1 cellular context compared by ENCODE assay signal in the genomic region with DNA sequence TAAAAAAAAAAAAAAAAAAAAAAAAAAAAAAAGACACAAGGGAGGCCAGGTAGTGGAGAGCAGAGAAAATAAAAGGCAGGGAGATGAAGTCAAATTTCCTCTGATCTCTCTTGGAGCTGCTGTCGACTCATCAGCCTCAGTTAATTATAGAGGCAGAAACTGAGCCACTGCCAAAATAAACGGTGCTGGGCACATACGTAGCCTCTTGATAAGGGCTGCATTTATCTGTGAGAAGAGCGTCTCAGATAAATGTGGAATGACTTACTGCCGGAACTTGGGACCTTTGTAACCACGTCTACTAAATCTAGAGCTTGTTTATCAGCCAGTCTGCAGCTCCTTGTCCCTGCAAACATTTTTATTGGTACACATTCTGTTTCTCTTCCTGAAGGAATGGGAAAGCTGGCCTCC.
TF ChIP-seq lines count a peak whose summit lies in the region.

No MANE protein-coding gene starts in this region.

TF ChIP-seq in K562, 482 proteins besides CTCF, POLR2A, EP300 and RAD21 (continued from another document and continues in another):
- TF ChIP-seq ZBTB7A (IDR thresholded peaks at IDR 0.05; ENCODE audit: borderline replicate concordance, control insufficient read depth, low read depth, low read length) (no peak), ESRRA (IDR thresholded peaks at IDR 0.05; ENCODE audit: borderline replicate concordance, low read depth) (peak; percentile 25; the same call in 1 of the 2 replicates), ZNF253 (CRISPR knock-in tag; conservative IDR thresholded peaks at IDR 0.05) (no peak), ZZZ3 (IDR thresholded peaks at IDR 0.05) (no peak), ZNF445 (CRISPR knock-in tag; IDR thresholded peaks at IDR 0.05; ENCODE audit: low read depth) (0 out of 2 replicates have a peak, but pooled peaks have one; percentile 5), KHSRP (IDR thresholded peaks at IDR 0.05) (no peak), POLR2B (IDR thresholded peaks at IDR 0.05; ENCODE audit: low read depth, partially characterized antibody) (no peak), TEAD4 (IDR thresholded peaks at IDR 0.05; ENCODE audit: low read length) (peak; percentile 97), TEAD4 (CRISPR knock-in tag; IDR thresholded peaks at IDR 0.05; ENCODE audit: borderline replicate concordance) (no peak), PML (IDR thresholded peaks at IDR 0.05; ENCODE audit: low read length) (peak; percentile 88), PHF20 (IDR thresholded peaks at IDR 0.05; ENCODE audit: partially characterized antibody) (no peak), SAFB2 (IDR thresholded peaks at IDR 0.05; ENCODE audit: borderline replicate concordance, low read depth, low read length, severe bottlenecking) (no peak), SAFB (IDR thresholded peaks at IDR 0.05; ENCODE audit: borderline replicate concordance, low read depth, low read length) (no peak), ZNF740 (CRISPR knock-in tag; IDR thresholded peaks at IDR 0.05) (no peak), ZNF740 (tag; IDR thresholded peaks at IDR 0.05) (no peak), SMAD4 (CRISPR knock-in tag; conservative IDR thresholded peaks at IDR 0.05) (peak; percentile 94), SNRNP70 (optimal IDR thresholded peaks at IDR 0.05; ENCODE audit: low read depth, low read length) (no peak), RBM15 (IDR thresholded peaks at IDR 0.05; ENCODE audit: insufficient read depth, low read length) (no peak), HDAC8 (tag; IDR thresholded peaks at IDR 0.05) (no peak), TSC22D4 (tag; IDR thresholded peaks at IDR 0.05) (no peak), HDAC6 (IDR thresholded peaks at IDR 0.05; ENCODE audit: low read depth, low read length) (no peak), FOXP1 (CRISPR knock-in tag; IDR thresholded peaks at IDR 0.05) (no peak), ZBTB1 (CRISPR knock-in tag; IDR thresholded peaks at IDR 0.05; ENCODE audit: borderline replicate concordance, low read depth) (no peak), TAF9B (IDR thresholded peaks at IDR 0.05; ENCODE audit: partially characterized antibody) (peak; percentile 37), CHD2 (IDR thresholded peaks at IDR 0.05; ENCODE audit: low read depth, low read length) (no peak), JUN (IDR thresholded peaks at IDR 0.05; ENCODE audit: borderline replicate concordance, low read depth, low read length) (no peak), JUN (CRISPR knock-in tag; IDR thresholded peaks at IDR 0.05; ENCODE audit: borderline replicate concordance) (no peak), YBX1 (IDR thresholded peaks at IDR 0.05) (no peak), TBL1XR1 (IDR thresholded peaks at IDR 0.05; ENCODE audit: low read length in 2 of 2) (peak; percentile 82 to 99; a peak in 3 of 4 replicates), CHD7 (IDR thresholded peaks at IDR 0.05; ENCODE audit: low read depth, low read length) (no peak), ATF7 (IDR thresholded peaks at IDR 0.05) (peak; percentile 69), RFX5 (IDR thresholded peaks at IDR 0.05; ENCODE audit: low read depth, low read length) (no peak)
- TF ChIP-seq, protein P1, sequence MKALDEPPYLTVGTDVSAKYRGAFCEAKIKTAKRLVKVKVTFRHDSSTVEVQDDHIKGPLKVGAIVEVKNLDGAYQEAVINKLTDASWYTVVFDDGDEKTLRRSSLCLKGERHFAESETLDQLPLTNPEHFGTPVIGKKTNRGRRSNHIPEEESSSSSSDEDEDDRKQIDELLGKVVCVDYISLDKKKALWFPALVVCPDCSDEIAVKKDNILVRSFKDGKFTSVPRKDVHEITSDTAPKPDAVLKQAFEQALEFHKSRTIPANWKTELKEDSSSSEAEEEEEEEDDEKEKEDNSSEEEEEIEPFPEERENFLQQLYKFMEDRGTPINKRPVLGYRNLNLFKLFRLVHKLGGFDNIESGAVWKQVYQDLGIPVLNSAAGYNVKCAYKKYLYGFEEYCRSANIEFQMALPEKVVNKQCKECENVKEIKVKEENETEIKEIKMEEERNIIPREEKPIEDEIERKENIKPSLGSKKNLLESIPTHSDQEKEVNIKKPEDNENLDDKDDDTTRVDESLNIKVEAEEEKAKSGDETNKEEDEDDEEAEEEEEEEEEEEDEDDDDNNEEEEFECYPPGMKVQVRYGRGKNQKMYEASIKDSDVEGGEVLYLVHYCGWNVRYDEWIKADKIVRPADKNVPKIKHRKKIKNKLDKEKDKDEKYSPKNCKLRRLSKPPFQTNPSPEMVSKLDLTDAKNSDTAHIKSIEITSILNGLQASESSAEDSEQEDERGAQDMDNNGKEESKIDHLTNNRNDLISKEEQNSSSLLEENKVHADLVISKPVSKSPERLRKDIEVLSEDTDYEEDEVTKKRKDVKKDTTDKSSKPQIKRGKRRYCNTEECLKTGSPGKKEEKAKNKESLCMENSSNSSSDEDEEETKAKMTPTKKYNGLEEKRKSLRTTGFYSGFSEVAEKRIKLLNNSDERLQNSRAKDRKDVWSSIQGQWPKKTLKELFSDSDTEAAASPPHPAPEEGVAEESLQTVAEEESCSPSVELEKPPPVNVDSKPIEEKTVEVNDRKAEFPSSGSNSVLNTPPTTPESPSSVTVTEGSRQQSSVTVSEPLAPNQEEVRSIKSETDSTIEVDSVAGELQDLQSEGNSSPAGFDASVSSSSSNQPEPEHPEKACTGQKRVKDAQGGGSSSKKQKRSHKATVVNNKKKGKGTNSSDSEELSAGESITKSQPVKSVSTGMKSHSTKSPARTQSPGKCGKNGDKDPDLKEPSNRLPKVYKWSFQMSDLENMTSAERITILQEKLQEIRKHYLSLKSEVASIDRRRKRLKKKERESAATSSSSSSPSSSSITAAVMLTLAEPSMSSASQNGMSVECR (CRISPR knock-in tag; IDR thresholded peaks at IDR 0.05) = no peak
- TF ChIP-seq, protein P2, sequence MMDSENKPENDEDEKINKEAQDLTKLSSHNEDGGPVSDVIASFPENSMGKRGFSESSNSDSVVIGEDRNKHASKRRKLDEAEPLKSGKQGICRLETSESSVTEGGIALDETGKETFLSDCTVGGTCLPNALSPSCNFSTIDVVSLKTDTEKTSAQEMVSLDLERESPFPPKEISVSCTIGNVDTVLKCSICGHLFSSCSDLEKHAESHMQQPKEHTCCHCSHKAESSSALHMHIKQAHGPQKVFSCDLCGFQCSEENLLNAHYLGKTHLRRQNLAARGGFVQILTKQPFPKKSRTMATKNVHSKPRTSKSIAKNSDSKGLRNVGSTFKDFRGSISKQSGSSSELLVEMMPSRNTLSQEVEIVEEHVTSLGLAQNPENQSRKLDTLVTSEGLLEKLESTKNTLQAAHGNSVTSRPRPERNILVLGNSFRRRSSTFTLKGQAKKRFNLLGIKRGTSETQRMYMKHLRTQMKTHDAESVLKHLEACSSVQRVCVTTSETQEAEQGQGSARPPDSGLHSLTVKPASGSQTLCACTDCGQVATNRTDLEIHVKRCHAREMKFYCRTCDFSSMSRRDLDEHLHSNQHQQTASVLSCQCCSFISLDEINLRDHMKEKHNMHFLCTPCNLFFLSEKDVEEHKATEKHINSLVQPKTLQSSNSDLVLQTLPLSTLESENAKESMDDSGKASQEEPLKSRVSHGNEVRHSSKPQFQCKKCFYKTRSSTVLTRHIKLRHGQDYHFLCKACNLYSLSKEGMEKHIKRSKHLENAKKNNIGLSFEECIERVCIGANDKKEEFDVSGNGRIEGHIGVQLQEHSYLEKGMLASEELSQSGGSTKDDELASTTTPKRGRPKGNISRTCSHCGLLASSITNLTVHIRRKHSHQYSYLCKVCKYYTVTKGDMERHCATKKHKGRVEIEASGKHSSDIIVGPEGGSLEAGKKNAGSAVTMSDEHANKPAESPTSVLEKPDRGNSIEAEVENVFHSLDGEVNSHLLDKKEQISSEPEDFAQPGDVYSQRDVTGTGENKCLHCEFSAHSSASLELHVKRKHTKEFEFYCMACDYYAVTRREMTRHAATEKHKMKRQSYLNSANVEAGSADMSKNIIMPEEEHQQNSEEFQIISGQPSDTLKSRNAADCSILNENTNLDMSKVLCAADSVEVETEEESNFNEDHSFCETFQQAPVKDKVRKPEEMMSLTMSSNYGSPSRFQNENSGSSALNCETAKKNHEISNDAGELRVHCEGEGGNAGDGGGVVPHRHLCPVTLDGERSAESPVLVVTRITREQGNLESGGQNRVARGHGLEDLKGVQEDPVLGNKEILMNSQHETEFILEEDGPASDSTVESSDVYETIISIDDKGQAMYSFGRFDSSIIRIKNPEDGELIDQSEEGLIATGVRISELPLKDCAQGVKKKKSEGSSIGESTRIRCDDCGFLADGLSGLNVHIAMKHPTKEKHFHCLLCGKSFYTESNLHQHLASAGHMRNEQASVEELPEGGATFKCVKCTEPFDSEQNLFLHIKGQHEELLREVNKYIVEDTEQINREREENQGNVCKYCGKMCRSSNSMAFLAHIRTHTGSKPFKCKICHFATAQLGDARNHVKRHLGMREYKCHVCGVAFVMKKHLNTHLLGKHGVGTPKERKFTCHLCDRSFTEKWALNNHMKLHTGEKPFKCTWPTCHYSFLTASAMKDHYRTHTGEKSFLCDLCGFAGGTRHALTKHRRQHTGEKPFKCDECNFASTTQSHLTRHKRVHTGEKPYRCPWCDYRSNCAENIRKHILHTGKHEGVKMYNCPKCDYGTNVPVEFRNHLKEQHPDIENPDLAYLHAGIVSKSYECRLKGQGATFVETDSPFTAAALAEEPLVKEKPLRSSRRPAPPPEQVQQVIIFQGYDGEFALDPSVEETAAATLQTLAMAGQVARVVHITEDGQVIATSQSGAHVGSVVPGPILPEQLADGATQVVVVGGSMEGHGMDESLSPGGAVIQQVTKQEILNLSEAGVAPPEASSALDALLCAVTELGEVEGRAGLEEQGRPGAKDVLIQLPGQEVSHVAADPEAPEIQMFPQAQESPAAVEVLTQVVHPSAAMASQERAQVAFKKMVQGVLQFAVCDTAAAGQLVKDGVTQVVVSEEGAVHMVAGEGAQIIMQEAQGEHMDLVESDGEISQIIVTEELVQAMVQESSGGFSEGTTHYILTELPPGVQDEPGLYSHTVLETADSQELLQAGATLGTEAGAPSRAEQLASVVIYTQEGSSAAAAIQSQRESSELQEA (IDR thresholded peaks at IDR 0.05; ENCODE audit: low read depth) = no peak
